23 cellular contexts compared by ENCODE assay signal in the genomic region with DNA sequence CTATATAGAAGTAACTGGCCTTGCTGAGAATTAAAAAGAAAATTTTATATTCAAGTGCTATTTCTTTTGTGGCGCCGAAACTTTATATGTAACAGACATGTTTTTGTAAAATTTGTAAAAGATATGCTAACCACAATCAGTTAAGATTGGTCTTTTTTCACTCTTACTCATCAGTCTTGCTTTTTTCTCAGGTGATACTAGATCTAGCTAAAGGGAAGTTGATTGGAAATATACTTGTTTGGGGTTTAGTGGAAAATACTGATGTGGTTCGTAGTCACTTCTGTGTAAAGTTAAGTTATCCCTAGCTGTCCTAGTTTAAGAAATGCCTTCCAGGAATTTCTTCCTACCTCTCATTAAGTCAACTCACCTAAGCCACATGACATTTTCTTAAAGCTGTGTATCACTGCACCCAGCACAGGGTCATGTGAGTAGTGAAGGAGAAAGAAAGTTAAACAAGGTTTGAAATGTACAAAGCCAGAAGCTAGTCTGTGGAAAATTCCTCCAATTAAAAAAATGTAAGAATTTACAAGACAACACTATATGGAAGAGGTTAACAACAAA. TPM values are rescaled to one million over a fixed set of nuclear protein-coding genes. Genes with fewer than 3 reads are reported as not detected.
DNase-seq lines count a peak whose midpoint lies in the region; ATAC-seq and TF ChIP-seq lines count a peak whose summit lies in the region.
"Had no signal": no experiment of that assay in that cellular context is flagged by ENCODE, and none has a peak within 500 bp of the region (broad histone marks: within the 10 kb centered on the region; RNA-seq: fewer than 3 reads in every experiment).

No MANE protein-coding gene starts in this region.

- peak; percentile 55 to 80 for ATAC-seq in activated naive CD4-positive, alpha-beta T cell treated with anti-CD3 and anti-CD28 coated beads, Interleukin-2, amount 50 U/mL, for 72 hours
- ATAC-seq in activated B cell treated with CpG ODN at 0.5 μM for 24 hours (ENCODE audit: low read depth) (no peak), GM19463 (IDR thresholded peaks at IDR 0.05; ENCODE audit: unreplicated experiment) (no peak), GM18502 (IDR thresholded peaks at IDR 0.05; ENCODE audit: poor library complexity, unreplicated experiment) (no peak)
- ATAC-seq: right cardiac atrium had no signal

- no peaks in the 10 kb centered on the region for H3K27me3 ChIP-seq in iPS-18a (ENCODE audit: control insufficient read depth, insufficient read depth, low read length)
- H3K27me3 ChIP-seq: SJSA1, testis had no signal

- H3K4me3 ChIP-seq in iPS-18a (ENCODE audit: low read length), result no peak overlapping the region
- H3K4me3 ChIP-seq: SJSA1, testis had no signal

- CTCF ChIA-PET in activated B cell treated with CpG ODN at 0.5 μM for 24 hours (lab: Charles Lee), result interaction anchor here (1.0 to 4.2 kb wide), 2 partner anchors 366 to 385 kb away, joined by 3 to 22 read pairs; no protein-coding TSS in a partner anchor

- H3K27ac Mint-ChIP-seq in activated naive CD4-positive, alpha-beta T cell treated with anti-CD3 and anti-CD28 coated beads, Interleukin-2, amount 50 U/mL, for 72 hours, result peak overlapping the region; percentile 73 to 74
- H3K27ac Mint-ChIP-seq in activated B cell treated with CpG ODN at 0.5 μM for 24 hours, result peak overlapping the region; percentile 50

- POLR2A ChIA-PET in activated B cell treated with CpG ODN at 0.5 μM for 24 hours (lab: Charles Lee), result interaction anchor here (0.6 to 1.0 kb wide), 2 partner anchors 16 to 1045 kb away, joined by 3 to 4 read pairs; a partner anchor contains a TSS

- no peak for TF ChIP-seq CTCF in activated B cell treated with CpG ODN at 0.5 μM for 24 hours (IDR thresholded peaks at IDR 0.05)

- no peaks in the 10 kb centered on the region for H3K9me3 ChIP-seq in iPS-18a (ENCODE audit: control insufficient read depth, low read depth, low read length)
- H3K9me3 ChIP-seq: SJSA1, testis had no signal

- H3K4me1 ChIP-seq in iPS-18a (ENCODE audit: control insufficient read depth, low read depth, low read length), result peaks cover 48% of the 10 kb centered on the region
- H3K4me1 ChIP-seq: SJSA1, testis had no signal

- peak overlapping the region; percentile 74 for H3K27ac ChIP-seq in iPS-18a (ENCODE audit: low read length)
- H3K27ac ChIP-seq: epithelial cell of prostate, SJSA1, testis had no signal

- no peaks in the 10 kb centered on the region for H3K36me3 ChIP-seq in iPS-18a (ENCODE audit: control insufficient read depth, low read depth, low read length)
- H3K36me3 ChIP-seq: SJSA1 had no signal

- no peaks in the 10 kb centered on the region for H3K9me3 Mint-ChIP-seq in activated naive CD4-positive, alpha-beta T cell treated with anti-CD3 and anti-CD28 coated beads, Interleukin-2, amount 50 U/mL, for 72 hours
- no peaks in the 10 kb centered on the region for H3K9me3 Mint-ChIP-seq in activated B cell treated with CpG ODN at 0.5 μM for 24 hours
- H3K9me3 Mint-ChIP-seq: CD4-positive, alpha-beta memory T cell had no signal

- H3K36me3 Mint-ChIP-seq in activated naive CD4-positive, alpha-beta T cell treated with anti-CD3 and anti-CD28 coated beads, Interleukin-2, amount 50 U/mL, for 72 hours, result peaks cover 0 to 17% of the 10 kb centered on the region in 2 donors
- peaks cover 22% of the 10 kb centered on the region for H3K36me3 Mint-ChIP-seq in activated B cell treated with CpG ODN at 0.5 μM for 24 hours (ENCODE audit: low read depth)

- peak overlapping the region; percentile 5 for H3K4me3 Mint-ChIP-seq in activated B cell treated with CpG ODN at 0.5 μM for 24 hours
- H3K4me3 Mint-ChIP-seq: CD4-positive, alpha-beta memory T cell had no signal

- peaks cover 69% of the 10 kb centered on the region for H3K4me1 Mint-ChIP-seq in activated B cell treated with CpG ODN at 0.5 μM for 24 hours

- intact Hi-C loops in activated B cell treated with CpG ODN at 0.5 μM for 24 hours (cut with micrococcal nuclease), result loop anchor here (5.0 kb wide), 1 partner anchor 54 kb away; no protein-coding TSS in a partner anchor

- no peak for DNase-seq in activated naive CD4-positive, alpha-beta T cell treated with anti-CD3 and anti-CD28 coated beads, Interleukin-2, amount 50 U/mL, for 72 hours (ENCODE audit: low spot score in 2 of 2)
- no peak for DNase-seq in activated naive CD4-positive, alpha-beta T cell treated with anti-CD3 and anti-CD28 coated beads, Interleukin-2, amount 50 U/mL, for 16 hours
- DNase-seq in activated B cell treated with CpG ODN at 0.5 μM for 24 hours (no peak), A172 (ENCODE audit: low spot score) (no peak), epidermal melanocyte (ENCODE audit: insufficient read length, low spot score) (no peak)
- DNase-seq: activated gamma-delta T cell; CD4-positive, alpha-beta memory T cell; DMS153; foreskin fibroblast; GF-D8; H7; hippocampal formation; Kasumi-1; NCI-H1092; NCI-H1930; NCI-H345; right cardiac atrium; testis had no signal

- no peaks in the 10 kb centered on the region for H3K27me3 Mint-ChIP-seq in activated B cell treated with CpG ODN at 0.5 μM for 24 hours
- H3K27me3 Mint-ChIP-seq: CD4-positive, alpha-beta memory T cell had no signal

- no peak overlapping the region for H3K9ac ChIP-seq in iPS-18a (ENCODE audit: low read length)

RNA-seq across cellular contexts. Expression of a gene that starts 16.3 kb away (rescaled TPM):
- 1 to 10 TPM; 6.6 to 8.0 TPM for total RNA-seq in activated naive CD4-positive, alpha-beta T cell treated with anti-CD3 and anti-CD28 coated beads, Interleukin-2, amount 50 U/mL, for 72 hours
- 9.9 and 11.2 TPM in 2 replicates for total RNA-seq in activated B cell treated with CpG ODN at 0.5 μM for 24 hours
- 9.9 and 10.9 TPM in 2 replicates for total RNA-seq in A172 (2014; rRNA removed; shearing (Covaris generic))

RNA-seq across cellular contexts. Expression of a gene that starts 16.3 kb away (rescaled TPM):
- 10 to 100 TPM; 20.0 to 20.5 TPM for total RNA-seq in activated naive CD4-positive, alpha-beta T cell treated with anti-CD3 and anti-CD28 coated beads, Interleukin-2, amount 50 U/mL, for 72 hours
- 28.4 and 31.1 TPM in 2 replicates for total RNA-seq in activated B cell treated with CpG ODN at 0.5 μM for 24 hours
- 15.4 and 16.2 TPM in 2 replicates for total RNA-seq in A172 (2014; rRNA removed; shearing (Covaris generic))

Comparison
In these comparisons a context has a peak if more than half of its experiments do, and no peak if none do; other contexts are left out.
1. ATAC-seq: peak in activated naive CD4-positive, alpha-beta T cell treated with anti-CD3 and anti-CD28 coated beads, Interleukin-2, amount 50 U/mL, for 72 hours (2 of 2); none in activated B cell treated with CpG ODN at 0.5 μM for 24 hours (single experiment), GM19463 (single experiment) and GM18502 (single experiment).